ENCODE assay signal across 8 cellular contexts in the genomic region with DNA sequence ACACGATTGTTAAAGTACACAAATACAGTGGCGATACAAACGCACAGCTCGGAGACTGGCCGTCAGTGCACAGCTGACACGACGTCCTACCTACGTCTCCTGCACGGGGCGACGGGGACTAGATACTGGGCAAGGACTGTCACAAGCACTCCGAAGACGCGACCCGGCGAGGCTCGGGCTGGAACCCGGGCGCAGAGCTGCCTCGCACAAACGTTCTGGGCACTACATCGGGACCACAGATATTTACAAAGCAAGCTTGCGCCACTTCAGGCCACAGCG. TPM values are rescaled to one million over a fixed set of nuclear protein-coding genes. Genes with fewer than 3 reads are reported as not detected.
A peak's percentile ranks its signal among the peaks of the same experiment; 100 is the strongest.
DNase-seq lines count a peak whose midpoint lies in the region; ATAC-seq and TF ChIP-seq lines count a peak whose summit lies in the region.

No MANE protein-coding gene starts in this region.

- H3K4me3 Mint-ChIP-seq in natural killer cell (no peak overlapping the region), neural progenitor cell (no peak overlapping the region)
- H3K4me3 Mint-ChIP-seq in natural killer cell treated with Interleukin-12 subunit alpha and Interleukin-12 subunit beta and Interleukin-15 and Interleukin-18, amount 100 ng/mL, for 72 hours: no peak overlapping the region
- H3K4me3 Mint-ChIP-seq in dendritic cell treated with granulocyte-macrophage colony-stimulating factor and Interleukin-4, amounts not matched to agents 40 ng/mL and 50 ng/mL, for 4 days: no peak overlapping the region

- H3K36me3 Mint-ChIP-seq in natural killer cell (peaks cover 14% of the 10 kb centered on the region), neural progenitor cell (peaks cover 15% of the 10 kb centered on the region)
- H3K36me3 Mint-ChIP-seq in natural killer cell treated with Interleukin-12 subunit alpha and Interleukin-12 subunit beta and Interleukin-15 and Interleukin-18, amount 100 ng/mL, for 72 hours: peaks cover 17% of the 10 kb centered on the region
- H3K36me3 Mint-ChIP-seq in dendritic cell treated with granulocyte-macrophage colony-stimulating factor and Interleukin-4, amounts not matched to agents 40 ng/mL and 50 ng/mL, for 4 days (ENCODE audit: low read depth): peaks cover 99% of the 10 kb centered on the region

- no peak for ATAC-seq in natural killer cell
- ATAC-seq in natural killer cell treated with Interleukin-12 subunit alpha and Interleukin-12 subunit beta and Interleukin-15 and Interleukin-18, amount 100 ng/mL, for 72 hours: no peak
- no peak for ATAC-seq in GM21723 (IDR thresholded peaks at IDR 0.05; ENCODE audit: unreplicated experiment)

- peak overlapping the region; percentile 20 for H3K27ac ChIP-seq in neural progenitor cell

- H3K9me3 Mint-ChIP-seq in natural killer cell (no peaks in the 10 kb centered on the region), neural progenitor cell (no peaks in the 10 kb centered on the region)
- no peaks in the 10 kb centered on the region for H3K9me3 Mint-ChIP-seq in natural killer cell treated with Interleukin-12 subunit alpha and Interleukin-12 subunit beta and Interleukin-15 and Interleukin-18, amount 100 ng/mL, for 72 hours
- no peaks in the 10 kb centered on the region for H3K9me3 Mint-ChIP-seq in dendritic cell treated with granulocyte-macrophage colony-stimulating factor and Interleukin-4, amounts not matched to agents 40 ng/mL and 50 ng/mL, for 4 days

- DNase-seq in natural killer cell (no peak), neural progenitor cell (ENCODE audit: low spot score) (no peak), NCI-H510A (lab: John Stamatoyannopoulos, UW) (no peak), NK-92 (lab: John Stamatoyannopoulos, UW; ENCODE audit: unreplicated experiment) (no peak), cerebellar nuclear complex (lab: John Stamatoyannopoulos, UW) (no peak)
- no peak for DNase-seq in natural killer cell treated with Interleukin-12 subunit alpha and Interleukin-12 subunit beta and Interleukin-15 and Interleukin-18, amount 100 ng/mL, for 72 hours (ENCODE audit: low spot score)

- H2AFZ ChIP-seq in neural progenitor cell (replicated peaks): no peak overlapping the region

- H3K27me3 Mint-ChIP-seq in natural killer cell (ENCODE audit: low read depth in 2 of 2): no peaks in the 10 kb centered on the region
- no peaks in the 10 kb centered on the region for H3K27me3 Mint-ChIP-seq in natural killer cell treated with Interleukin-12 subunit alpha and Interleukin-12 subunit beta and Interleukin-15 and Interleukin-18, amount 100 ng/mL, for 72 hours
- H3K27me3 Mint-ChIP-seq in dendritic cell treated with granulocyte-macrophage colony-stimulating factor and Interleukin-4, amounts not matched to agents 40 ng/mL and 50 ng/mL, for 4 days: no peaks in the 10 kb centered on the region
- peaks cover 5% of the 10 kb centered on the region for H3K27me3 Mint-ChIP-seq in neural progenitor cell (ENCODE audit: insufficient read depth, low read depth)

- peaks cover 97% of the 10 kb centered on the region for H4K20me1 ChIP-seq in neural progenitor cell (ENCODE audit: low read depth)

- peaks cover 4% of the 10 kb centered on the region for H3K4me1 ChIP-seq in neural progenitor cell

- H3K27ac Mint-ChIP-seq in natural killer cell (peak overlapping the region; percentile 84 to 87), neural progenitor cell (no peak overlapping the region)
- H3K27ac Mint-ChIP-seq in natural killer cell treated with Interleukin-12 subunit alpha and Interleukin-12 subunit beta and Interleukin-15 and Interleukin-18, amount 100 ng/mL, for 72 hours: peak overlapping the region in 1 of 2 donors; percentile 62
- peak overlapping the region; percentile 65 for H3K27ac Mint-ChIP-seq in dendritic cell treated with granulocyte-macrophage colony-stimulating factor and Interleukin-4, amounts not matched to agents 40 ng/mL and 50 ng/mL, for 4 days

- H3K4me3 ChIP-seq in neural progenitor cell: no peak overlapping the region

- H3K27me3 ChIP-seq in neural progenitor cell: no peaks in the 10 kb centered on the region

- no peak overlapping the region for H3K9ac ChIP-seq in neural progenitor cell

- intact Hi-C loops in natural killer cell (cut with micrococcal nuclease): loop anchor here (10.0 kb wide), 1 partner anchor 172 kb away; a partner anchor contains a TSS
- intact Hi-C loops in dendritic cell treated with granulocyte-macrophage colony-stimulating factor and Interleukin-4, amounts not matched to agents 40 ng/mL and 50 ng/mL, for 4 days (cut with micrococcal nuclease): loop anchor here (5.0 kb wide), 1 partner anchor 35 kb away; no protein-coding TSS in a partner anchor

- H3K79me2 ChIP-seq in neural progenitor cell (ENCODE audit: low read depth): peaks cover 27% of the 10 kb centered on the region

- H3K9me3 ChIP-seq in neural progenitor cell (ENCODE audit: low read depth): no peaks in the 10 kb centered on the region

- peaks cover 19% of the 10 kb centered on the region for H3F3A ChIP-seq in neural progenitor cell (ENCODE audit: low read depth)

- no peak overlapping the region for H3K4me2 ChIP-seq in neural progenitor cell

- no peak for TF ChIP-seq CTCF in natural killer cell (IDR thresholded peaks at IDR 0.05)
- TF ChIP-seq CTCF in neural progenitor cell (IDR thresholded peaks at IDR 0.05): no peak

- no peaks in the 10 kb centered on the region for H3K36me3 ChIP-seq in neural progenitor cell

- H3K4me1 Mint-ChIP-seq in natural killer cell (peaks cover 57 to 81% of the 10 kb centered on the region in 2 donors), neural progenitor cell (peaks cover 9% of the 10 kb centered on the region)
- peaks cover 18 to 63% of the 10 kb centered on the region in 2 donors for H3K4me1 Mint-ChIP-seq in natural killer cell treated with Interleukin-12 subunit alpha and Interleukin-12 subunit beta and Interleukin-15 and Interleukin-18, amount 100 ng/mL, for 72 hours (ENCODE audit: low read depth in 2 of 2)
- peaks cover 100% of the 10 kb centered on the region for H3K4me1 Mint-ChIP-seq in dendritic cell treated with granulocyte-macrophage colony-stimulating factor and Interleukin-4, amounts not matched to agents 40 ng/mL and 50 ng/mL, for 4 days (ENCODE audit: low read depth)

RNA-seq across cellular contexts. Expression of a gene that starts 13.8 kb away (rescaled TPM):
- total RNA-seq in natural killer cell (100 to 1,000 TPM; 172 to 365 (median 296) TPM), neural progenitor cell (ENCODE audit: low replicate concordance) (21.0 and 82.9 TPM in 2 replicates)
- 100 to 1,000 TPM; 241 to 534 TPM for total RNA-seq in natural killer cell treated with Interleukin-12 subunit alpha and Interleukin-12 subunit beta and Interleukin-15 and Interleukin-18, amount 100 ng/mL, for 72 hours

RNA-seq across cellular contexts. Expression of a gene that starts 30.0 kb away (rescaled TPM):
- 10 to 100 TPM; 69.7 to 79.2 (median 75.1) TPM for total RNA-seq in natural killer cell
- 10 to 100 TPM; 34.0 to 82.2 TPM for total RNA-seq in natural killer cell treated with Interleukin-12 subunit alpha and Interleukin-12 subunit beta and Interleukin-15 and Interleukin-18, amount 100 ng/mL, for 72 hours
- 15.0 and 29.8 TPM in 2 replicates for total RNA-seq in neural progenitor cell (ENCODE audit: low replicate concordance)

RNA-seq across cellular contexts. Expression of a gene that starts 30.9 kb away (rescaled TPM):
- total RNA-seq in natural killer cell (100 to 1,000 TPM; 423 to 475 (median 468) TPM), neural progenitor cell (ENCODE audit: low replicate concordance) (41.5 and 60.7 TPM in 2 replicates)
- total RNA-seq in natural killer cell treated with Interleukin-12 subunit alpha and Interleukin-12 subunit beta and Interleukin-15 and Interleukin-18, amount 100 ng/mL, for 72 hours: 100 to 1,000 TPM; 160 to 215 TPM
